1 cellular context compared by ENCODE assay signal in genomic region chr4:153564630-153565525, GRCh38.
TF ChIP-seq lines count a peak whose summit lies in the region.

No MANE protein-coding gene starts in this region.

TF ChIP-seq in HepG2, 621 proteins besides CTCF, POLR2A, EP300 and RAD21 (continued from another document and continues in another):
- TF ChIP-seq, protein P1, sequence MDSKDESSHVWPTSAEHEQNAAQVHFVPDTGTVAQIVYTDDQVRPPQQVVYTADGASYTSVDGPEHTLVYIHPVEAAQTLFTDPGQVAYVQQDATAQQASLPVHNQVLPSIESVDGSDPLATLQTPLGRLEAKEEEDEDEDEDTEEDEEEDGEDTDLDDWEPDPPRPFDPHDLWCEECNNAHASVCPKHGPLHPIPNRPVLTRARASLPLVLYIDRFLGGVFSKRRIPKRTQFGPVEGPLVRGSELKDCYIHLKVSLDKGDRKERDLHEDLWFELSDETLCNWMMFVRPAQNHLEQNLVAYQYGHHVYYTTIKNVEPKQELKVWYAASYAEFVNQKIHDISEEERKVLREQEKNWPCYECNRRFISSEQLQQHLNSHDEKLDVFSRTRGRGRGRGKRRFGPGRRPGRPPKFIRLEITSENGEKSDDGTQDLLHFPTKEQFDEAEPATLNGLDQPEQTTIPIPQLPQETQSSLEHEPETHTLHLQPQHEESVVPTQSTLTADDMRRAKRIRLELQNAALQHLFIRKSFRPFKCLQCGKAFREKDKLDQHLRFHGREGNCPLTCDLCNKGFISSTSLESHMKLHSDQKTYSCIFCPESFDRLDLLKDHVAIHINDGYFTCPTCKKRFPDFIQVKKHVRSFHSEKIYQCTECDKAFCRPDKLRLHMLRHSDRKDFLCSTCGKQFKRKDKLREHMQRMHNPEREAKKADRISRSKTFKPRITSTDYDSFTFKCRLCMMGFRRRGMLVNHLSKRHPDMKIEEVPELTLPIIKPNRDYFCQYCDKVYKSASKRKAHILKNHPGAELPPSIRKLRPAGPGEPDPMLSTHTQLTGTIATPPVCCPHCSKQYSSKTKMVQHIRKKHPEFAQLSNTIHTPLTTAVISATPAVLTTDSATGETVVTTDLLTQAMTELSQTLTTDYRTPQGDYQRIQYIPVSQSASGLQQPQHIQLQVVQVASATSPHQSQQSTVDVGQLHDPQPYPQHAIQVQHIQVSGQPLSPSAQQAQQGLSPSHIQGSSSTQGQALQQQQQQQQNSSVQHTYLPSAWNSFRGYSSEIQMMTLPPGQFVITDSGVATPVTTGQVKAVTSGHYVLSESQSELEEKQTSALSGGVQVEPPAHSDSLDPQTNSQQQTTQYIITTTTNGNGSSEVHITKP (CRISPR knock-in tag; IDR thresholded peaks at IDR 0.05; ENCODE audit: low read depth) = no peak; the same call in 1 of the 2 replicates
- TF ChIP-seq ZBTB4 (CRISPR knock-in tag; IDR thresholded peaks at IDR 0.05; ENCODE audit: borderline replicate concordance) (no peak), ZNF879 (CRISPR knock-in tag; IDR thresholded peaks at IDR 0.05) (no peak), HOXA9 (CRISPR knock-in tag; IDR thresholded peaks at IDR 0.05; ENCODE audit: borderline replicate concordance) (no peak), CC2D1A (CRISPR knock-in tag; IDR thresholded peaks at IDR 0.05) (no peak), ZNF792 (CRISPR knock-in tag; IDR thresholded peaks at IDR 0.05) (0 out of 2 replicates have a peak, but pooled peaks have one; percentile 31), FOXA3 (CRISPR knock-in tag; IDR thresholded peaks at IDR 0.05) (peak; percentile 98), CHCHD3 (CRISPR knock-in tag; IDR thresholded peaks at IDR 0.05) (no peak), GFI1 (CRISPR knock-in tag; IDR thresholded peaks at IDR 0.05; ENCODE audit: borderline replicate concordance) (peak; percentile 51; the same call in 1 of the 2 replicates), KLF15 (CRISPR knock-in tag; IDR thresholded peaks at IDR 0.05; ENCODE audit: borderline replicate concordance) (no peak), ZNF33A (CRISPR knock-in tag; IDR thresholded peaks at IDR 0.05; ENCODE audit: borderline replicate concordance) (no peak), ZNF768 (CRISPR knock-in tag; IDR thresholded peaks at IDR 0.05) (no peak), ARNTL (CRISPR knock-in tag; IDR thresholded peaks at IDR 0.05) (peak; percentile 81), STAT5B (CRISPR knock-in tag; IDR thresholded peaks at IDR 0.05) (no peak), ZNF317 (CRISPR knock-in tag; IDR thresholded peaks at IDR 0.05) (peak; percentile 84), SUZ12 (IDR thresholded peaks at IDR 0.05; ENCODE audit: low read depth, low read length) (no peak), ZNF598 (CRISPR knock-in tag; IDR thresholded peaks at IDR 0.05; ENCODE audit: borderline replicate concordance) (no peak), MEF2D (CRISPR knock-in tag; IDR thresholded peaks at IDR 0.05) (peak; percentile 84; the same call in 1 of the 2 replicates), SIX1 (CRISPR knock-in tag; IDR thresholded peaks at IDR 0.05; ENCODE audit: borderline replicate concordance) (peak; percentile 85; the same call in 1 of the 2 replicates), ZNF816 (CRISPR knock-in tag; IDR thresholded peaks at IDR 0.05; ENCODE audit: borderline replicate concordance) (no peak), ZSCAN25 (CRISPR knock-in tag; IDR thresholded peaks at IDR 0.05) (no peak), ZNF609 (CRISPR knock-in tag; IDR thresholded peaks at IDR 0.05; ENCODE audit: borderline replicate concordance) (peak; percentile 79; the same call in 1 of the 2 replicates), TAF1 (CRISPR knock-in tag; IDR thresholded peaks at IDR 0.05) (no peak), ZNF713 (CRISPR knock-in tag; IDR thresholded peaks at IDR 0.05) (no peak), ZNF75D (CRISPR knock-in tag; IDR thresholded peaks at IDR 0.05; ENCODE audit: borderline replicate concordance) (no peak), ZNF580 (CRISPR knock-in tag; IDR thresholded peaks at IDR 0.05; ENCODE audit: borderline replicate concordance, low read depth) (peak; percentile 60; the same call in 1 of the 2 replicates), HMGXB3 (CRISPR knock-in tag; IDR thresholded peaks at IDR 0.05; ENCODE audit: borderline replicate concordance) (peak; percentile 72), TARDBP (CRISPR knock-in tag; IDR thresholded peaks at IDR 0.05) (peak; percentile 76; the same call in 1 of the 2 replicates), ZFP41 (CRISPR knock-in tag; IDR thresholded peaks at IDR 0.05; ENCODE audit: borderline replicate concordance) (no peak), SYNCRIP (IDR thresholded peaks at IDR 0.05; ENCODE audit: insufficient read depth, low read depth, low read length) (no peak), CREB1 (IDR thresholded peaks at IDR 0.05) (peak; percentile 91), CREB1 (CRISPR knock-in tag; IDR thresholded peaks at IDR 0.05) (peak; percentile 90), ASH2L (IDR thresholded peaks at IDR 0.05; ENCODE audit: insufficient read length, low read depth, low read length) (peak; percentile 93), ZNF781 (CRISPR knock-in tag; IDR thresholded peaks at IDR 0.05; ENCODE audit: borderline replicate concordance, not compliant biosample characterization) (peak; percentile 57)
- TF ChIP-seq, protein P2, sequence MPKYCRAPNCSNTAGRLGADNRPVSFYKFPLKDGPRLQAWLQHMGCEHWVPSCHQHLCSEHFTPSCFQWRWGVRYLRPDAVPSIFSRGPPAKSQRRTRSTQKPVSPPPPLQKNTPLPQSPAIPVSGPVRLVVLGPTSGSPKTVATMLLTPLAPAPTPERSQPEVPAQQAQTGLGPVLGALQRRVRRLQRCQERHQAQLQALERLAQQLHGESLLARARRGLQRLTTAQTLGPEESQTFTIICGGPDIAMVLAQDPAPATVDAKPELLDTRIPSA (CRISPR knock-in tag; IDR thresholded peaks at IDR 0.05; ENCODE audit: borderline replicate concordance) = no peak
- TF ChIP-seq, protein P3, sequence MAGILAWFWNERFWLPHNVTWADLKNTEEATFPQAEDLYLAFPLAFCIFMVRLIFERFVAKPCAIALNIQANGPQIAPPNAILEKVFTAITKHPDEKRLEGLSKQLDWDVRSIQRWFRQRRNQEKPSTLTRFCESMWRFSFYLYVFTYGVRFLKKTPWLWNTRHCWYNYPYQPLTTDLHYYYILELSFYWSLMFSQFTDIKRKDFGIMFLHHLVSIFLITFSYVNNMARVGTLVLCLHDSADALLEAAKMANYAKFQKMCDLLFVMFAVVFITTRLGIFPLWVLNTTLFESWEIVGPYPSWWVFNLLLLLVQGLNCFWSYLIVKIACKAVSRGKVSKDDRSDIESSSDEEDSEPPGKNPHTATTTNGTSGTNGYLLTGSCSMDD (CRISPR knock-in tag; IDR thresholded peaks at IDR 0.05) = no peak
- TF ChIP-seq, protein P4, sequence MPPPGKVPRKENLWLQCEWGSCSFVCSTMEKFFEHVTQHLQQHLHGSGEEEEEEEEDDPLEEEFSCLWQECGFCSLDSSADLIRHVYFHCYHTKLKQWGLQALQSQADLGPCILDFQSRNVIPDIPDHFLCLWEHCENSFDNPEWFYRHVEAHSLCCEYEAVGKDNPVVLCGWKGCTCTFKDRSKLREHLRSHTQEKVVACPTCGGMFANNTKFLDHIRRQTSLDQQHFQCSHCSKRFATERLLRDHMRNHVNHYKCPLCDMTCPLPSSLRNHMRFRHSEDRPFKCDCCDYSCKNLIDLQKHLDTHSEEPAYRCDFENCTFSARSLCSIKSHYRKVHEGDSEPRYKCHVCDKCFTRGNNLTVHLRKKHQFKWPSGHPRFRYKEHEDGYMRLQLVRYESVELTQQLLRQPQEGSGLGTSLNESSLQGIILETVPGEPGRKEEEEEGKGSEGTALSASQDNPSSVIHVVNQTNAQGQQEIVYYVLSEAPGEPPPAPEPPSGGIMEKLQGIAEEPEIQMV (CRISPR knock-in tag; IDR thresholded peaks at IDR 0.05; ENCODE audit: low read depth) = no peak
